Comparison of ENCODE assay signal across 8 cellular contexts in genomic region chr15:81303241-81304225, GRCh38. TPM values are rescaled to one million over a fixed set of nuclear protein-coding genes. Genes with fewer than 3 reads are reported as not detected.
DNase-seq lines count a peak whose midpoint lies in the region; ATAC-seq and TF ChIP-seq lines count a peak whose summit lies in the region.

No MANE protein-coding gene starts in this region.

- no peaks in the 10 kb centered on the region for H3K9me3 Mint-ChIP-seq in activated naive CD4-positive, alpha-beta T cell treated with anti-CD3 and anti-CD28 coated beads, Interleukin-2, amount 10 ng/mL, durations not matched to agents 7 days and 5 days
- no peaks in the 10 kb centered on the region for H3K9me3 Mint-ChIP-seq in activated naive CD4-positive, alpha-beta T cell treated with anti-CD3 and anti-CD28 coated beads, Interleukin-2, amount 50 U/mL, for 72 hours
- H3K9me3 Mint-ChIP-seq in immature natural killer cell: no peaks in the 10 kb centered on the region

- TF ChIP-seq CTCF in tibial nerve (IDR thresholded peaks at IDR 0.05): no peak

- no peak for ATAC-seq in activated naive CD4-positive, alpha-beta T cell treated with anti-CD3 and anti-CD28 coated beads, Interleukin-2, amount 50 U/mL, for 72 hours
- no peak for ATAC-seq in GM18511 (IDR thresholded peaks at IDR 0.05; ENCODE audit: unreplicated experiment)

- no peaks in the 10 kb centered on the region for H3K27me3 ChIP-seq in tibial nerve

- peaks cover 0 to 34% (median 24%) of the 10 kb centered on the region in 4 donors for H3K4me1 ChIP-seq in tibial nerve

- DNase-seq in activated naive CD4-positive, alpha-beta T cell treated with anti-CD3 and anti-CD28 coated beads, Interleukin-2, amount 10 ng/mL, durations not matched to agents 7 days and 5 days: no peak
- DNase-seq in activated naive CD4-positive, alpha-beta T cell treated with anti-CD3 and anti-CD28 coated beads, Interleukin-2, amount 50 U/mL, for 16 hours: no peak
- peak in 1 of 2 donors; percentile 51 for DNase-seq in activated naive CD4-positive, alpha-beta T cell treated with anti-CD3 and anti-CD28 coated beads, Interleukin-2, amount 50 U/mL, for 72 hours (ENCODE audit: low spot score in 2 of 2)
- DNase-seq in immature natural killer cell (no peak), tibial nerve (ENCODE audit: low spot score in 2 of 2) (no peak), DMS79 (lab: John Stamatoyannopoulos, UW) (no peak), NCI-H2171 (lab: John Stamatoyannopoulos, UW) (no peak)

- H3K27ac Mint-ChIP-seq in activated naive CD4-positive, alpha-beta T cell treated with anti-CD3 and anti-CD28 coated beads, Interleukin-2, amount 10 ng/mL, durations not matched to agents 7 days and 5 days: peak overlapping the region; percentile 85
- H3K27ac Mint-ChIP-seq in activated naive CD4-positive, alpha-beta T cell treated with anti-CD3 and anti-CD28 coated beads, Interleukin-2, amount 50 U/mL, for 72 hours: peak overlapping the region; percentile 83 to 92
- peak overlapping the region; percentile 95 to 100 (median 99) for H3K27ac Mint-ChIP-seq in immature natural killer cell

- 62 to 71% methylated on average over 9 of the region's 9 CpGs for WGBS in tibial nerve, 2 donors

- no peak for TF ChIP-seq POLR2A in tibial nerve (IDR thresholded peaks at IDR 0.05)

- no peaks in the 10 kb centered on the region for H3K9me3 ChIP-seq in tibial nerve

- peak overlapping the region in 3 of 4 donors; percentile 58 to 79 (median 76) for H3K27ac ChIP-seq in tibial nerve

- peaks cover 74% of the 10 kb centered on the region for H3K4me1 Mint-ChIP-seq in activated naive CD4-positive, alpha-beta T cell treated with anti-CD3 and anti-CD28 coated beads, Interleukin-2, amount 10 ng/mL, durations not matched to agents 7 days and 5 days
- H3K4me1 Mint-ChIP-seq in immature natural killer cell: peaks cover 87 to 95% of the 10 kb centered on the region in 2 donors

- peaks cover 93% of the 10 kb centered on the region for H3K36me3 Mint-ChIP-seq in activated naive CD4-positive, alpha-beta T cell treated with anti-CD3 and anti-CD28 coated beads, Interleukin-2, amount 10 ng/mL, durations not matched to agents 7 days and 5 days
- H3K36me3 Mint-ChIP-seq in activated naive CD4-positive, alpha-beta T cell treated with anti-CD3 and anti-CD28 coated beads, Interleukin-2, amount 50 U/mL, for 72 hours: peaks cover 73 to 95% of the 10 kb centered on the region in 2 donors
- H3K36me3 Mint-ChIP-seq in immature natural killer cell: peaks cover 52 to 91% (median 69%) of the 10 kb centered on the region in 3 donors

- CTCF ChIA-PET in activated naive CD4-positive, alpha-beta T cell treated with anti-CD3 and anti-CD28 coated beads, Interleukin-2, amount 10 ng/mL, durations not matched to agents 7 days and 5 days (lab: Charles Lee): interaction anchor here (1.4 to 14.7 kb wide), 4 partner anchors 26 to 97 kb away, joined by 3 to 202 read pairs (median 4); no protein-coding TSS in a partner anchor

- no peak overlapping the region for H3K4me3 ChIP-seq in tibial nerve

- H3K4me3 Mint-ChIP-seq in activated naive CD4-positive, alpha-beta T cell treated with anti-CD3 and anti-CD28 coated beads, Interleukin-2, amount 10 ng/mL, durations not matched to agents 7 days and 5 days: peak overlapping the region; percentile 100
- H3K4me3 Mint-ChIP-seq in immature natural killer cell: peak overlapping the region; percentile 99 to 100 (median 100)

- no peaks in the 10 kb centered on the region for H3K27me3 Mint-ChIP-seq in activated naive CD4-positive, alpha-beta T cell treated with anti-CD3 and anti-CD28 coated beads, Interleukin-2, amount 10 ng/mL, durations not matched to agents 7 days and 5 days
- peaks cover 0 to 3% (median 3%) of the 10 kb centered on the region in 3 donors for H3K27me3 Mint-ChIP-seq in immature natural killer cell (ENCODE audit: low read depth in 3 of 3)

- H3K36me3 ChIP-seq in tibial nerve: peaks cover 0 to 77% (median 19%) of the 10 kb centered on the region in 3 donors

- no peak for TF ChIP-seq EP300 in tibial nerve (IDR thresholded peaks at IDR 0.05)

RNA-seq across cellular contexts. Expression of gene STARD5, which starts 20.4 kb away (rescaled TPM):
- 1 to 10 TPM; 8.0 to 8.8 TPM for total RNA-seq in activated naive CD4-positive, alpha-beta T cell treated with anti-CD3 and anti-CD28 coated beads, Interleukin-2, amount 50 U/mL, for 72 hours
- 1 to 10 TPM in 2 of 3 donors, not detected in 1; 1.7 to 3.8 TPM for polyA plus RNA-seq in immature natural killer cell
- 1 to 10 TPM; 4.9 to 7.1 (median 6.1) TPM for total RNA-seq in tibial nerve
